ENCODE assay signal across 28 cellular contexts in the genomic region with DNA sequence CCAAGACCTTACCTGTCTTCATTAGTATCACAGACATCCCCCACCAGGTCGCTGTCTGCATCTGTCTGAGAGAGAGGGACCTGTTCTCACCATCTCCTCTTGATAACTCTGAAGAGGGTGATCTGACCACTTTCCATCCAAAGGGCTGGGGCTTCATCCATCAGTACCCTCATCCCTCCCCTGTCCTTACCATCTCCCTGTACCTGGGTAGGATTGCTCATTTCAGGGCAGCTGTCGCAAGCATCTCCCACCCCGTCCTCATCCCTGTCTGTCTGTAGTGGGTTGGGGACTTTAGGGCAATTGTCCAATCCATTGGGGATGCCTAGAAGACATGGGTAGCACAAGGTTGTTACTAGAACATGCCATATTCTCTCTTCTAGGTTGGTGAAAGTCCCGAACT. TPM values are rescaled to one million over a fixed set of nuclear protein-coding genes. Genes with fewer than 3 reads are reported as not detected.
DNase-seq lines count a peak whose midpoint lies in the region; ATAC-seq and TF ChIP-seq lines count a peak whose summit lies in the region.
"Had no signal": no experiment of that assay in that cellular context is flagged by ENCODE, and none has a peak within 500 bp of the region (broad histone marks: within the 10 kb centered on the region; RNA-seq: fewer than 3 reads in every experiment).

No MANE protein-coding gene starts in this region.

- H3K79me1 ChIP-seq in neuronal stem cell (ENCODE audit: low read depth, low read length): peaks cover 14% of the 10 kb centered on the region

- CTCF ChIA-PET in SK-N-SH (lab: Yijun Ruan, JAX): no interaction called here
- CTCF ChIA-PET in RWPE1 (lab: Yijun Ruan, JAX): no interaction called here

- peak overlapping the region; percentile 18 for H3K4me3 Mint-ChIP-seq in endothelial cell (ENCODE audit: unreplicated experiment)
- no peak overlapping the region for H3K4me3 Mint-ChIP-seq in stimulated activated memory B cell treated with anti-CD40 and anti-IgM and Interleukin-4, amounts not matched to agents 10 μg/mL and 1 μg/mL and 100 μg/mL, for 72 hours
- no peak overlapping the region for H3K4me3 Mint-ChIP-seq in activated T-helper 17 cell treated with anti-CD3 and anti-CD28 coated beads, Interleukin-2, amount 50 U/mL, for 72 hours
- H3K4me3 Mint-ChIP-seq: CD14-positive monocyte, HFFc6 had no signal

- no peak overlapping the region for H2BK12ac ChIP-seq in neuronal stem cell (ENCODE audit: low read length)

- ATAC-seq in SK-N-SH treated with all-trans-retinoic acid at 6 μM for 48 hours: no peak
- no peak for ATAC-seq in stimulated activated memory B cell treated with anti-CD40 and anti-IgM and Interleukin-4, amounts not matched to agents 10 μg/mL and 1 μg/mL and 100 μg/mL, for 72 hours
- ATAC-seq in activated T-helper 17 cell treated with anti-CD3 and anti-CD28 coated beads, Interleukin-2, amount 50 U/mL, for 72 hours (replicated peaks): no peak
- ATAC-seq: Panc1 had no signal

- peaks cover 19% of the 10 kb centered on the region; the same call in 1 of the 2 replicates for H3K79me2 ChIP-seq in SK-N-SH (ENCODE audit: insufficient read depth)

- WGBS in SK-N-SH (ENCODE audit: low lambda C conversion rate): 89% methylated on average over 4 of the region's 4 CpGs
- WGBS in neuronal stem cell (ENCODE audit: extremely low coverage in 2 of 2, insufficient read length in 2 of 2, insufficient replicate concordance in 1 of 2), 2 donors: no CpG with 5 or more reads among the region's 4 CpGs

- H3K14ac ChIP-seq in neuronal stem cell (ENCODE audit: low read length): no peak overlapping the region

- H3K27ac ChIP-seq in SK-N-SH (ENCODE audit: low read depth in 2 of 2, low read length in 1 of 2) (no peak overlapping the region), RWPE1 (peak overlapping the region; percentile 37), neuronal stem cell (replicated peaks; ENCODE audit: low read length) (peak overlapping the region; percentile 8)
- H3K27ac ChIP-seq: KMS-11 had no signal

- POLR2A ChIA-PET in SK-N-SH (lab: Yijun Ruan, JAX) (no interaction called here), RWPE1 (lab: Yijun Ruan, JAX; ENCODE audit: low non-redundant PET) (no interaction called here)

- H3K23ac ChIP-seq in neuronal stem cell (ENCODE audit: low read depth, low read length, poor library complexity): no peak overlapping the region

- peak overlapping the region; percentile 22 for H3K27ac Mint-ChIP-seq in endothelial cell (ENCODE audit: unreplicated experiment)
- H3K27ac Mint-ChIP-seq in stimulated activated memory B cell treated with anti-CD40 and anti-IgM and Interleukin-4, amounts not matched to agents 10 μg/mL and 1 μg/mL and 100 μg/mL, for 72 hours: no peak overlapping the region
- no peak overlapping the region for H3K27ac Mint-ChIP-seq in activated T-helper 17 cell treated with anti-CD3 and anti-CD28 coated beads, Interleukin-2, amount 50 U/mL, for 72 hours
- H3K27ac Mint-ChIP-seq: CD14-positive monocyte, HFFc6 had no signal

- no peak for TF ChIP-seq EP300 in SK-N-SH (IDR thresholded peaks at IDR 0.05; ENCODE audit: borderline replicate concordance in 1 of 2, low read depth in 1 of 2, low read length in 1 of 2)

- H4K91ac ChIP-seq in neuronal stem cell (ENCODE audit: low read depth, low read length, poor library complexity): no peak overlapping the region

- peaks cover 32% of the 10 kb centered on the region for H3K36me3 Mint-ChIP-seq in endothelial cell (ENCODE audit: low read depth, unreplicated experiment)
- no peaks in the 10 kb centered on the region for H3K36me3 Mint-ChIP-seq in stimulated activated memory B cell treated with anti-CD40 and anti-IgM and Interleukin-4, amounts not matched to agents 10 μg/mL and 1 μg/mL and 100 μg/mL, for 72 hours
- H3K36me3 Mint-ChIP-seq in activated T-helper 17 cell treated with anti-CD3 and anti-CD28 coated beads, Interleukin-2, amount 50 U/mL, for 72 hours (ENCODE audit: low read depth): peaks cover 13% of the 10 kb centered on the region
- H3K36me3 Mint-ChIP-seq: IgD-negative memory B cell had no signal

- H2AK5ac ChIP-seq in neuronal stem cell (ENCODE audit: low read depth, low read length): no peak overlapping the region

- H3K4ac ChIP-seq in neuronal stem cell (ENCODE audit: low read length): no peak overlapping the region

- H3K27me3 Mint-ChIP-seq in endothelial cell (ENCODE audit: unreplicated experiment): peaks cover 28% of the 10 kb centered on the region
- H3K27me3 Mint-ChIP-seq in stimulated activated memory B cell treated with anti-CD40 and anti-IgM and Interleukin-4, amounts not matched to agents 10 μg/mL and 1 μg/mL and 100 μg/mL, for 72 hours: no peaks in the 10 kb centered on the region
- no peaks in the 10 kb centered on the region for H3K27me3 Mint-ChIP-seq in activated T-helper 17 cell treated with anti-CD3 and anti-CD28 coated beads, Interleukin-2, amount 50 U/mL, for 72 hours
- H3K27me3 Mint-ChIP-seq: IgD-negative memory B cell had no signal

- H3K9ac ChIP-seq in SK-N-SH (no peak overlapping the region), neuronal stem cell (ENCODE audit: low read depth, low read length, poor library complexity) (no peak overlapping the region)
- H3K9ac ChIP-seq: KMS-11 had no signal

- H2AFZ ChIP-seq in SK-N-SH (ENCODE audit: low read depth) (no peak overlapping the region), neuronal stem cell (ENCODE audit: low read length) (no peak overlapping the region)

- H3K4me1 ChIP-seq in SK-N-SH (ENCODE audit: control insufficient read depth in 1 of 2, insufficient read depth in 2 of 2, low read depth in 1 of 2, low read length in 1 of 2) (peaks cover 0 to 11% of the 10 kb centered on the region in 2 experiments; a peak in 2 of 4 replicates), neuronal stem cell (ENCODE audit: control insufficient read depth in 2 of 2, insufficient read depth in 1 of 2, low read depth in 1 of 2, low read length in 2 of 2) (peaks cover 19 to 22% of the 10 kb centered on the region in 2 donors)

- H4K8ac ChIP-seq in neuronal stem cell (ENCODE audit: low read depth, low read length): no peak overlapping the region

- no peak overlapping the region for H2BK5ac ChIP-seq in neuronal stem cell (ENCODE audit: low read length)

- DNase-seq in SK-N-SH (peak; percentile 8), RWPE1 (ENCODE audit: low spot score) (no peak), endothelial cell (ENCODE audit: low spot score) (no peak), neuronal stem cell (ENCODE audit: low spot score) (no peak), superior temporal gyrus (ENCODE audit: extremely low spot score) (no peak)
- DNase-seq: 8988T, ACHN, BE2C, Calu3, DMS153, DND-41, H7, HFFc6, NCI-H1092 treated with DMSO at 0.1 percent for 48 hours, NCI-H1436, NCI-H187, NCI-H2081 treated with DMSO at 0.1 percent for 48 hours, NCI-H2171, NCI-H226, NCI-H510A, NCI-H69 had no signal

- H3K18ac ChIP-seq in neuronal stem cell (ENCODE audit: low read length): no peak overlapping the region

- TF ChIP-seq RAD21 in SK-N-SH (IDR thresholded peaks at IDR 0.05; ENCODE audit: low read length): no peak

- no peaks in the 10 kb centered on the region for H4K20me1 ChIP-seq in SK-N-SH (ENCODE audit: insufficient read depth)

- no peak overlapping the region for H2BK15ac ChIP-seq in neuronal stem cell (ENCODE audit: low read length)

- H3K9me2 ChIP-seq in SK-N-SH: no peaks in the 10 kb centered on the region

- H3K4me3 ChIP-seq in SK-N-SH (ENCODE audit: low read depth in 2 of 2, low read length in 1 of 2) (no peak overlapping the region), neuronal stem cell (ENCODE audit: low read length in 2 of 2) (no peak overlapping the region)

- H3K9me3 ChIP-seq in SK-N-SH: no peaks in the 10 kb centered on the region
- H3K9me3 ChIP-seq in neuronal stem cell (replicated peaks in 1 of 2; ENCODE audit: control insufficient read depth in 2 of 2, insufficient read depth in 1 of 2, low read depth in 1 of 2, low read length in 2 of 2): peaks cover 0 to 2% of the 10 kb centered on the region in 2 donors
- H3K9me3 ChIP-seq: BE2C had no signal

- H3K9me3 Mint-ChIP-seq in endothelial cell (ENCODE audit: unreplicated experiment): no peaks in the 10 kb centered on the region
- no peaks in the 10 kb centered on the region for H3K9me3 Mint-ChIP-seq in stimulated activated memory B cell treated with anti-CD40 and anti-IgM and Interleukin-4, amounts not matched to agents 10 μg/mL and 1 μg/mL and 100 μg/mL, for 72 hours
- no peaks in the 10 kb centered on the region for H3K9me3 Mint-ChIP-seq in activated T-helper 17 cell treated with anti-CD3 and anti-CD28 coated beads, Interleukin-2, amount 50 U/mL, for 72 hours
- H3K9me3 Mint-ChIP-seq: HFFc6, IgD-negative memory B cell had no signal

- peaks cover 14% of the 10 kb centered on the region for H3K4me1 Mint-ChIP-seq in endothelial cell (ENCODE audit: unreplicated experiment)
- H3K4me1 Mint-ChIP-seq in stimulated activated memory B cell treated with anti-CD40 and anti-IgM and Interleukin-4, amounts not matched to agents 10 μg/mL and 1 μg/mL and 100 μg/mL, for 72 hours: peaks cover 6% of the 10 kb centered on the region
- no peaks in the 10 kb centered on the region for H3K4me1 Mint-ChIP-seq in activated T-helper 17 cell treated with anti-CD3 and anti-CD28 coated beads, Interleukin-2, amount 50 U/mL, for 72 hours
- H3K4me1 Mint-ChIP-seq: IgD-negative memory B cell had no signal

- peaks cover 16% of the 10 kb centered on the region for H3F3A ChIP-seq in SK-N-SH (replicated peaks; ENCODE audit: insufficient read depth)

- TF ChIP-seq CTCF in SK-N-SH (IDR thresholded peaks at IDR 0.05) (no peak), RWPE1 (conservative IDR thresholded peaks at IDR 0.05; ENCODE audit: low read depth) (no peak), endothelial cell (IDR thresholded peaks at IDR 0.05; ENCODE audit: unreplicated experiment) (no peak)

- H3K36me3 ChIP-seq in SK-N-SH (replicated peaks in 1 of 2; ENCODE audit: control insufficient read depth in 1 of 2, insufficient read depth in 2 of 2, low read length in 1 of 2) (peaks cover 13 to 54% of the 10 kb centered on the region in 2 experiments), neuronal stem cell (replicated peaks in 1 of 2; ENCODE audit: control insufficient read depth in 2 of 2, insufficient read depth in 2 of 2, low read length in 2 of 2) (peaks cover 67 to 91% of the 10 kb centered on the region in 2 donors)

- no peak overlapping the region for H2BK120ac ChIP-seq in neuronal stem cell (ENCODE audit: low read depth, low read length)

- no peak overlapping the region for H3K4me2 ChIP-seq in SK-N-SH
- H3K4me2 ChIP-seq in neuronal stem cell (ENCODE audit: insufficient read depth, low read length, poor library complexity, severe bottlenecking): no peak overlapping the region
- H3K4me2 ChIP-seq: KMS-11 had no signal

- no peaks in the 10 kb centered on the region for H3K27me3 ChIP-seq in SK-N-SH (ENCODE audit: insufficient read depth)
- H3K27me3 ChIP-seq in neuronal stem cell (ENCODE audit: control insufficient read depth in 3 of 3, insufficient read depth in 3 of 3, low read depth in 1 of 3, low read length in 3 of 3): no peaks in the 10 kb centered on the region
- H3K27me3 ChIP-seq: BE2C had no signal

RNA-seq across cellular contexts. Expression of a gene that starts 7.9 kb away (rescaled TPM):
- polyA plus RNA-seq in SK-N-SH (2012; rRNA removed): 124 and 162 TPM in 2 replicates
- 61.2 and 79.2 TPM in 2 replicates for polyA plus RNA-seq in SK-N-SH (2012; cell fraction: cytosol; rRNA removed)
- 430 and 590 TPM in 2 replicates for polyA plus RNA-seq in SK-N-SH (2012; cell fraction: nucleus; rRNA removed)
- 35.5 TPM for total RNA-seq in endothelial cell (ENCODE audit: unreplicated experiment)
- 25.0 TPM for polyA plus RNA-seq in neuronal stem cell (2013, experiment 1 of 2)
- 25.1 TPM for polyA plus RNA-seq in neuronal stem cell (2013, experiment 2 of 2)
- 10 to 100 TPM; 11.8 to 26.8 TPM for total RNA-seq in activated T-helper 17 cell treated with anti-CD3 and anti-CD28 coated beads, Interleukin-2, amount 50 U/mL, for 72 hours

RNA-seq across cellular contexts. Expression of a gene that starts 8.7 kb away (rescaled TPM):
- 79.1 TPM in 2 replicates for polyA plus RNA-seq in SK-N-SH (2012; rRNA removed)
- 38.5 and 57.4 TPM in 2 replicates for polyA plus RNA-seq in SK-N-SH (2012; cell fraction: cytosol; rRNA removed)
- 75.0 and 79.6 TPM in 2 replicates for polyA plus RNA-seq in SK-N-SH (2012; cell fraction: nucleus; rRNA removed)
- 38.8 TPM for total RNA-seq in endothelial cell (ENCODE audit: unreplicated experiment)
- polyA plus RNA-seq in neuronal stem cell (2013, experiment 1 of 2): 28.8 TPM
- polyA plus RNA-seq in neuronal stem cell (2013, experiment 2 of 2): 29.5 TPM
- 10 to 100 TPM; 31.3 to 59.9 TPM for total RNA-seq in activated T-helper 17 cell treated with anti-CD3 and anti-CD28 coated beads, Interleukin-2, amount 50 U/mL, for 72 hours

RNA-seq across cellular contexts. Expression of a gene that starts 26.1 kb away (rescaled TPM):
- polyA plus RNA-seq in SK-N-SH (2012; rRNA removed): 12.3 and 12.7 TPM in 2 replicates
- 3.4 and 6.0 TPM in 2 replicates for polyA plus RNA-seq in SK-N-SH (2012; cell fraction: cytosol; rRNA removed)
- polyA plus RNA-seq in SK-N-SH (2012; cell fraction: nucleus; rRNA removed): 58.4 and 75.1 TPM in 2 replicates
- 8.5 TPM for total RNA-seq in endothelial cell (ENCODE audit: unreplicated experiment)
- polyA plus RNA-seq in neuronal stem cell (2013, experiment 1 of 2): 7.5 TPM
- 7.4 TPM for polyA plus RNA-seq in neuronal stem cell (2013, experiment 2 of 2)
- total RNA-seq in activated T-helper 17 cell treated with anti-CD3 and anti-CD28 coated beads, Interleukin-2, amount 50 U/mL, for 72 hours: 10 to 100 TPM; 10.6 to 16.6 TPM
- polyA plus RNA-seq: CD14-positive monocyte had no signal

RNA-seq across cellular contexts. Expression of a gene that starts 26.7 kb away (rescaled TPM):
- polyA plus RNA-seq in SK-N-SH (2012; rRNA removed): 203 and 238 TPM in 2 replicates
- polyA plus RNA-seq in SK-N-SH (2012; cell fraction: cytosol; rRNA removed): 133 and 181 TPM in 2 replicates
- 254 and 311 TPM in 2 replicates for polyA plus RNA-seq in SK-N-SH (2012; cell fraction: nucleus; rRNA removed)
- 173 TPM for total RNA-seq in endothelial cell (ENCODE audit: unreplicated experiment)
- 210 TPM for polyA plus RNA-seq in neuronal stem cell (2013, experiment 1 of 2)
- 197 TPM for polyA plus RNA-seq in neuronal stem cell (2013, experiment 2 of 2)
- total RNA-seq in activated T-helper 17 cell treated with anti-CD3 and anti-CD28 coated beads, Interleukin-2, amount 50 U/mL, for 72 hours: 100 to 1,000 TPM; 108 to 166 TPM

RNA-seq across cellular contexts. Expression of a gene that starts 55.5 kb away (rescaled TPM):
- 20.0 and 30.6 TPM in 2 replicates for polyA plus RNA-seq in SK-N-SH (2012; rRNA removed)
- polyA plus RNA-seq in SK-N-SH (2012; cell fraction: cytosol; rRNA removed): 17.9 and 26.4 TPM in 2 replicates
- polyA plus RNA-seq in SK-N-SH (2012; cell fraction: nucleus; rRNA removed): 42.8 and 45.5 TPM in 2 replicates
- 54.1 TPM for total RNA-seq in endothelial cell (ENCODE audit: unreplicated experiment)
- 55.8 TPM for polyA plus RNA-seq in neuronal stem cell (2013, experiment 1 of 2)
- 56.4 TPM for polyA plus RNA-seq in neuronal stem cell (2013, experiment 2 of 2)
- 10 to 100 TPM; 20.7 to 32.1 TPM for total RNA-seq in activated T-helper 17 cell treated with anti-CD3 and anti-CD28 coated beads, Interleukin-2, amount 50 U/mL, for 72 hours

Comparison
In these comparisons a context has a peak if more than half of its experiments do, and no peak if none do; other contexts are left out.
1. H3K27ac ChIP-seq: peak in RWPE1 (single experiment) and neuronal stem cell (single experiment); none in SK-N-SH (0 of 2).